Comparison of ENCODE assay signal across 8 cellular contexts in genomic region chr22:41204992-41205900, GRCh38. TPM values are rescaled to one million over a fixed set of nuclear protein-coding genes. Genes with fewer than 3 reads are reported as not detected.
A peak's percentile ranks its signal among the peaks of the same experiment; 100 is the strongest.
DNase-seq lines count a peak whose midpoint lies in the region; ATAC-seq lines count a peak whose summit lies in the region.

Gene L3MBTL2, plus strand, starts transcription at chr22:41205312. Its CDS starts 51 bp downstream, at chr22:41205363.

- ATAC-seq in HG02610 (IDR thresholded peaks at IDR 0.05; ENCODE audit: unreplicated experiment), result peak; percentile 97
- peak; percentile 100 for ATAC-seq in activated naive CD4-positive, alpha-beta T cell treated with anti-CD3 and anti-CD28 coated beads, Interleukin-2, amount 50 U/mL, for 72 hours

- H3K27ac ChIP-seq in temporal lobe (ENCODE audit: low read depth, low read length), result peak within 1 kb of the TSS; percentile 89

- H3K4me3 ChIP-seq in GM08714 (ENCODE audit: low read length), result peak within 1 kb of the TSS; percentile 92

- H3K27ac Mint-ChIP-seq in activated naive CD4-positive, alpha-beta T cell treated with anti-CD3 and anti-CD28 coated beads, Interleukin-2, amount 50 U/mL, for 72 hours, result peak within 1 kb of the TSS; percentile 97

- DNase-seq in NCI-H1092 treated with DMSO at 0.1 percent for 48 hours (lab: John Stamatoyannopoulos, UW) (peak; percentile 96), SKM-1 (lab: John Stamatoyannopoulos, UW; ENCODE audit: unreplicated experiment) (peak; percentile 92), glomerular endothelial cell (ENCODE audit: extremely low read depth, low read depth, low spot score) (no peak), occipital lobe (lab: John Stamatoyannopoulos, UW) (peak; percentile 99)
- DNase-seq in activated naive CD4-positive, alpha-beta T cell treated with anti-CD3 and anti-CD28 coated beads, Interleukin-2, amount 50 U/mL, for 72 hours (ENCODE audit: low spot score in 2 of 2), result peak; percentile 98 to 99

- H3K9me3 Mint-ChIP-seq in activated naive CD4-positive, alpha-beta T cell treated with anti-CD3 and anti-CD28 coated beads, Interleukin-2, amount 50 U/mL, for 72 hours, result no peaks in the 10 kb centered on the region

- H3K36me3 Mint-ChIP-seq in activated naive CD4-positive, alpha-beta T cell treated with anti-CD3 and anti-CD28 coated beads, Interleukin-2, amount 50 U/mL, for 72 hours, result peaks cover 9 to 13% of the 10 kb centered on the region in 2 donors

RNA-seq across cellular contexts. Expression of gene L3MBTL2, which starts in this region (rescaled TPM):
- 10 to 100 TPM; 30.5 to 34.4 TPM for total RNA-seq in activated naive CD4-positive, alpha-beta T cell treated with anti-CD3 and anti-CD28 coated beads, Interleukin-2, amount 50 U/mL, for 72 hours
- 23.2 and 25.8 TPM in 2 replicates for total RNA-seq in glomerular endothelial cell
- 19.7 TPM for total RNA-seq in occipital lobe
- total RNA-seq in temporal lobe, result 18.2 TPM
